Comparison of ENCODE assay signal across 22 cellular contexts in the genomic region with DNA sequence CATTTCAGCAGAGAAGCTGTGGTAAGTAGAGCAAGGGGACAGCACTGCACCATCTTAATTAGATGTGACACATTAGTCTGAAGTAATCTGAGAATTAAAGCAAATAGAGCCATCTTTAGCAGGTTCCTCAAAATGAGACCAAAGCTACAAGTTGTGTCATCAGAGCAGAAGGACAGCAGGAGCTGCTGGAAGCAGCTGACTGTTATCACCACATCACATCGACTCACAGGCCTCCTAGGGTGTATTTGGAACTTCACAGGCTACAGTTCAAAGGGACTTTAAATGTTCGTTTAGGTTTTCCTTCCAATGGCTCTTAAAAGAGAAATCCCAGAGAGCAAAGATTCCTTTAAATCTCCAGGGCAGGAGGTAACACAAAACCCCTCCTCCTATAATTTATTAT.
A peak's percentile ranks its signal among the peaks of the same experiment; 100 is the strongest.
DNase-seq lines count a peak whose midpoint lies in the region; ATAC-seq, FAIRE-seq and TF ChIP-seq lines count a peak whose summit lies in the region.
"Had no signal": no experiment of that assay in that cellular context is flagged by ENCODE, and none has a peak within 500 bp of the region (broad histone marks: within the 10 kb centered on the region; RNA-seq: fewer than 3 reads in every experiment).

No MANE protein-coding gene starts in this region.

- DNase-seq in HepG2 (ENCODE audit: low spot score) (peak; percentile 21), right lobe of liver (no peak), PC-3 (no peak), fibroblast of the aortic adventitia (ENCODE audit: low read depth) (peak; percentile 9), substantia nigra (lab: John Stamatoyannopoulos, UW) (no peak), uterus (no peak), NCI-H1092 (lab: John Stamatoyannopoulos, UW) (no peak)
- DNase-seq: ACHN; activated CD4-positive, alpha-beta memory T cell treated with anti-CD3 and anti-CD28 coated beads, Interleukin-2, amount 10 ng/mL, durations not matched to agents 7 days and 5 days; activated gamma-delta T cell treated with Interleukin-2 at 50 U/mL for 16 hours; DMS79; hippocampal formation; NCI-H1694 treated with DMSO at 0.1 percent for 48 hours; pancreas; stimulated activated CD8-positive, alpha-beta memory T cell treated with anti-CD3 and anti-CD28 coated beads, Interleukin-4, amount 100 ng/mL, for 48 hours had no signal

- FAIRE-seq in HepG2 (lab: Jason Lieb, UNC) = no peak
- FAIRE-seq: GM12892, GM19239, H1, pancreas had no signal

- no peaks in the 10 kb centered on the region for H3K36me3 Mint-ChIP-seq in stimulated activated memory B cell treated with anti-CD40 and anti-IgM and Interleukin-4, amounts not matched to agents 10 μg/mL and 1 μg/mL and 100 μg/mL, for 72 hours

- no peak overlapping the region for H3K27ac ChIP-seq in HepG2 (ENCODE audit: extremely low read length, insufficient read depth, low read length)
- no peak overlapping the region for H3K27ac ChIP-seq in right lobe of liver
- H3K27ac ChIP-seq in PC-3 (ENCODE audit: low read length) = no peak overlapping the region
- no peak overlapping the region for H3K27ac ChIP-seq in substantia nigra (ENCODE audit: low read depth, low read length, poor library complexity, severe bottlenecking)
- no peak overlapping the region for H3K27ac ChIP-seq in uterus
- H3K27ac ChIP-seq: cardiac muscle cell, pancreas had no signal

- no peaks in the 10 kb centered on the region for H3K9me3 Mint-ChIP-seq in stimulated activated memory B cell treated with anti-CD40 and anti-IgM and Interleukin-4, amounts not matched to agents 10 μg/mL and 1 μg/mL and 100 μg/mL, for 72 hours
- H3K9me3 Mint-ChIP-seq: activated CD4-positive, alpha-beta memory T cell treated with anti-CD3 and anti-CD28 coated beads, Interleukin-2, amount 10 ng/mL, durations not matched to agents 7 days and 5 days; T-helper 1 cell treated with Interleukin-12 subunit alpha and Interleukin-12 subunit beta and Interleukin-4 antibody, amounts not matched to agents 30 μg/mL and 1 μg/mL, for 36 hours had no signal

- H3K27me3 Mint-ChIP-seq in stimulated activated memory B cell treated with anti-CD40 and anti-IgM and Interleukin-4, amounts not matched to agents 10 μg/mL and 1 μg/mL and 100 μg/mL, for 72 hours = no peaks in the 10 kb centered on the region

- no peak for TF ChIP-seq CTCF in HepG2 (CRISPR knock-in tag; IDR thresholded peaks at IDR 0.05)
- TF ChIP-seq CTCF in right lobe of liver (IDR thresholded peaks at IDR 0.05) = no peak
- TF ChIP-seq CTCF in PC-3 (conservative IDR thresholded peaks at IDR 0.05; ENCODE audit: low read depth, low read length) = no peak
- no peak for TF ChIP-seq CTCF in fibroblast of the aortic adventitia (IDR thresholded peaks at IDR 0.05; ENCODE audit: insufficient read depth, low read length)
- no peak for TF ChIP-seq CTCF in uterus (IDR thresholded peaks at IDR 0.05)

- no peaks in the 10 kb centered on the region for H3K27me3 ChIP-seq in HepG2 (ENCODE audit: control insufficient read depth in 1 of 2, insufficient read depth in 2 of 2, low read length in 2 of 2)
- no peaks in the 10 kb centered on the region for H3K27me3 ChIP-seq in right lobe of liver
- H3K27me3 ChIP-seq in PC-3 (ENCODE audit: low read length) = no peaks in the 10 kb centered on the region
- H3K27me3 ChIP-seq in uterus = no peaks in the 10 kb centered on the region
- H3K27me3 ChIP-seq: cardiac muscle cell, pancreas had no signal

- H3K9me2 ChIP-seq in PC-3 (replicated peaks; ENCODE audit: low read length) = no peaks in the 10 kb centered on the region

- H3K4me3 ChIP-seq in HepG2 (replicated peaks in 1 of 3; ENCODE audit: insufficient read depth in 1 of 3, low read depth in 2 of 3, low read length in 3 of 3) (no peak overlapping the region; a peak in 1 of 6 replicates), right lobe of liver (no peak overlapping the region), PC-3 (ENCODE audit: low read length) (no peak overlapping the region), fibroblast of the aortic adventitia (ENCODE audit: low read depth, low read length) (no peak overlapping the region), uterus (no peak overlapping the region)
- H3K4me3 ChIP-seq: cardiac muscle cell, lung, pancreas had no signal

- H3K4me2 ChIP-seq in HepG2 (ENCODE audit: low read depth, low read length) (peak overlapping the region; percentile 39), PC-3 (ENCODE audit: low read length) (no peak overlapping the region)

- H3K36me3 ChIP-seq in HepG2 (replicated peaks in 1 of 2; ENCODE audit: control insufficient read depth in 1 of 2, insufficient read depth in 2 of 2, low read length in 2 of 2) (no peaks in the 10 kb centered on the region), right lobe of liver (no peaks in the 10 kb centered on the region), PC-3 (ENCODE audit: low read depth, low read length) (no peaks in the 10 kb centered on the region; the same call in 1 of the 2 replicates), uterus (no peaks in the 10 kb centered on the region)
- H3K36me3 ChIP-seq: cardiac muscle cell, pancreas had no signal

- POLR2A ChIA-PET in HepG2 (lab: Yijun Ruan, JAX) = no interaction called here
- POLR2A ChIA-PET in PC-3 (lab: Charles Lee; ENCODE audit: unreplicated experiment) = no interaction called here

- TF ChIP-seq RAD21 in HepG2 (CRISPR knock-in tag; IDR thresholded peaks at IDR 0.05) = no peak

- TF ChIP-seq EP300 in HepG2 (IDR thresholded peaks at IDR 0.05; ENCODE audit: low read depth in 2 of 2, low read length in 2 of 2) (no peak), HepG2 (CRISPR knock-in tag; IDR thresholded peaks at IDR 0.05; ENCODE audit: borderline replicate concordance) (no peak)

- WGBS in HepG2 (ENCODE audit: low lambda C conversion rate) = 0% methylated on average over 2 of the region's 2 CpGs
- WGBS in right lobe of liver (ENCODE audit: insufficient coverage, low coverage, low lambda C conversion rate, missing lambda C conversion rate) = 3% methylated on average over 2 of the region's 2 CpGs

- H3F3A ChIP-seq in PC-3 (ENCODE audit: low read length, unreplicated experiment) = no peaks in the 10 kb centered on the region

- intact Hi-C loops in HepG2 (cut with micrococcal nuclease; ENCODE audit: unreplicated experiment) = loop anchor here (2.0 to 10.0 kb wide), 4 partner anchors 65 to 390 kb away; partner anchors contain the start of genes HMGN3 and PHIP
- intact Hi-C loops in right lobe of liver (cut with DNase I) = no loop called here
- intact Hi-C loops in PC-3 (cut with micrococcal nuclease) = loop anchor here (2.0 to 5.0 kb wide), 4 partner anchors 70 to 265 kb away; partner anchors contain the start of genes HMGN3 and LCA5
- intact Hi-C loops in uterus (cut with DNase I; ENCODE audit: low total_unique reads) = no loop called here

- no peaks in the 10 kb centered on the region for H3K79me2 ChIP-seq in HepG2 (ENCODE audit: insufficient read depth, low read length)
- H3K79me2 ChIP-seq in PC-3 (ENCODE audit: low read length) = no peaks in the 10 kb centered on the region

- no peaks in the 10 kb centered on the region for H4K20me1 ChIP-seq in HepG2 (ENCODE audit: insufficient read depth, low read length)
- H4K20me1 ChIP-seq in PC-3 (ENCODE audit: low read length) = no peaks in the 10 kb centered on the region

- in situ Hi-C loops in HepG2 (cut with HindIII; ENCODE audit: extremely low pct_ligation_motif_present, low pct_unique_long_range_greater_than_20kb) = no loop called here

- BruUV-seq in HepG2 (replicated peaks; lab: Mats Ljungman, UMichigan) = no TSS peak
- no TSS peak for BruUV-seq in PC-3 (replicated peaks; lab: Mats Ljungman, UMichigan)

- no peak overlapping the region for H2AFZ ChIP-seq in HepG2 (ENCODE audit: low read length)
- peak overlapping the region; percentile 19; the same call in 1 of the 2 replicates for H2AFZ ChIP-seq in PC-3 (ENCODE audit: low read length)

- H3K9ac ChIP-seq in HepG2 (ENCODE audit: insufficient read depth, low read depth, low read length) (no peak overlapping the region), PC-3 (ENCODE audit: low read length) (no peak overlapping the region)

- H3K9me3 ChIP-seq in HepG2 (ENCODE audit: low read length) = no peaks in the 10 kb centered on the region
- no peaks in the 10 kb centered on the region for H3K9me3 ChIP-seq in right lobe of liver
- no peaks in the 10 kb centered on the region for H3K9me3 ChIP-seq in PC-3 (ENCODE audit: low read length)
- H3K9me3 ChIP-seq in uterus = no peaks in the 10 kb centered on the region
- H3K9me3 ChIP-seq: pancreas had no signal

- H3K4me3 Mint-ChIP-seq in stimulated activated memory B cell treated with anti-CD40 and anti-IgM and Interleukin-4, amounts not matched to agents 10 μg/mL and 1 μg/mL and 100 μg/mL, for 72 hours = no peak overlapping the region
- H3K4me3 Mint-ChIP-seq: activated CD4-positive, alpha-beta memory T cell treated with anti-CD3 and anti-CD28 coated beads, Interleukin-2, amount 10 ng/mL, durations not matched to agents 7 days and 5 days; T-helper 1 cell treated with Interleukin-12 subunit alpha and Interleukin-12 subunit beta and Interleukin-4 antibody, amounts not matched to agents 30 μg/mL and 1 μg/mL, for 36 hours had no signal

- CTCF ChIA-PET in HepG2 (lab: Yijun Ruan, JAX; ENCODE audit: low intra/inter-chr PET ratio, low total read pairs) = no interaction called here
- CTCF ChIA-PET in PC-3 (lab: Charles Lee) = interaction anchor here (0.6 kb wide), 1 partner anchor 110 kb away, joined by 4 read pairs; no protein-coding TSS in a partner anchor

- ATAC-seq in HepG2 (peak; percentile 80), right lobe of liver (no peak), PC-3 (peak; percentile 19; the same call in 1 of the 2 replicates)
- no peak for ATAC-seq in stimulated activated memory B cell treated with anti-CD40 and anti-IgM and Interleukin-4, amounts not matched to agents 10 μg/mL and 1 μg/mL and 100 μg/mL, for 72 hours

- H3K27ac Mint-ChIP-seq in stimulated activated memory B cell treated with anti-CD40 and anti-IgM and Interleukin-4, amounts not matched to agents 10 μg/mL and 1 μg/mL and 100 μg/mL, for 72 hours = no peak overlapping the region
- H3K27ac Mint-ChIP-seq: activated CD4-positive, alpha-beta memory T cell treated with anti-CD3 and anti-CD28 coated beads, Interleukin-2, amount 10 ng/mL, durations not matched to agents 7 days and 5 days; T-helper 1 cell treated with Interleukin-12 subunit alpha and Interleukin-12 subunit beta and Interleukin-4 antibody, amounts not matched to agents 30 μg/mL and 1 μg/mL, for 36 hours had no signal

- no peaks in the 10 kb centered on the region for H3K4me1 Mint-ChIP-seq in stimulated activated memory B cell treated with anti-CD40 and anti-IgM and Interleukin-4, amounts not matched to agents 10 μg/mL and 1 μg/mL and 100 μg/mL, for 72 hours
- H3K4me1 Mint-ChIP-seq: activated CD4-positive, alpha-beta memory T cell treated with anti-CD3 and anti-CD28 coated beads, Interleukin-2, amount 10 ng/mL, durations not matched to agents 7 days and 5 days had no signal

- peaks cover 65% of the 10 kb centered on the region for H3K4me1 ChIP-seq in HepG2 (ENCODE audit: insufficient read depth, low read length)
- no peaks in the 10 kb centered on the region for H3K4me1 ChIP-seq in right lobe of liver
- peaks cover 29% of the 10 kb centered on the region for H3K4me1 ChIP-seq in PC-3 (ENCODE audit: insufficient read depth, low read length)
- H3K4me1 ChIP-seq in uterus = no peaks in the 10 kb centered on the region

- TF ChIP-seq POLR2A in HepG2 (IDR thresholded peaks at IDR 0.05; ENCODE audit: insufficient read depth in 1 of 2, low read depth in 2 of 2, low read length in 2 of 2) = no peak
- TF ChIP-seq POLR2A in right lobe of liver (IDR thresholded peaks at IDR 0.05) = no peak
- TF ChIP-seq POLR2A in uterus (IDR thresholded peaks at IDR 0.05) = no peak

Comparison
In these comparisons a context has a peak if more than half of its experiments do, and no peak if none do; other contexts are left out.
1. ATAC-seq: peak in HepG2 (single experiment) and PC-3 (single experiment); none in right lobe of liver (0 of 4) and stimulated activated memory B cell treated with anti-CD40 and anti-IgM and Interleukin-4, amounts not matched to agents 10 μg/mL and 1 μg/mL and 100 μg/mL, for 72 hours (single experiment).
2. DNase-seq: peak in HepG2 (single experiment) and fibroblast of the aortic adventitia (single experiment); none in right lobe of liver (0 of 3), PC-3 (single experiment), substantia nigra (0 of 49), uterus (0 of 2) and NCI-H1092 (single experiment).
3. intact Hi-C loops: an anchor here in HepG2 (2.0 to 10.0 kb wide) and PC-3 (2.0 to 5.0 kb wide); none called in right lobe of liver and uterus.